In the genomic region with DNA sequence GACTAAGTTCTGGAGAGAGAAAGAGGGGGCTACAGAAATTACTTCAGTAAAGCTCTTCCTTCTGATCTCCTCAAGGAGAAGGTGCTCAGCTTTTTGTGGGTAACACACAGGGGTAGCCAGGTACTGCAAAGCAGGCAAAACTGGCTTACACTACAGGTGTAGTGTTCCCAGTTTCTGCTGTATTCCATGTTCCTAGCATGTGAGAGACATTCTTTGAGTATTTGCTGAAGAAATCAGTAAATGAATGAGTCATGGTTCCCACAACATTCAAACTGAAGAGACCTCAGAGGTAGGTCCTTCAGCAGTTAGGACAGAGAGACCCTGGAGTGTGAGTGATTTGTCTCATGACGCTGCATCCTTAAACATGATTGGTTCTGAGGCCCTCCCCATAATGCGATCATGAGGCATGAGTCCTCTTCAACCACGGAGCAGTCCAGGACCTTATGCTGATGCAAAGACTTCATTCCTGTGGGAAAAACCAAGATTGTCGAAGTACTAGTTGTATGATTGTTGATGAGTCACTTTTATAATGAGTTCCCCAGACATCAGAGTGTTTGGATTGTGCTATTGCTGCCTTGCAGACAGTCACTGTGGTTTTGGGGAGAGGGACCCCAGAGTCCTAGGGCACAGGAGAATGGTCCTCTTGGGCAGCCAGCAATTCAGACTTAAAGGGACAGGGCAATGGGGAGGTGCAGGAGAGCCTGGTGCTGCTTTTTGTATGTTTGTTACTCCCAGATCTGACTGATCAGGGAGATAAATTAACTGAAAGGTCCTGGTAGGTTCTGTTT, we compare ENCODE assay signal across 14 cellular contexts.
DNase-seq lines count a peak whose midpoint lies in the region; ATAC-seq and TF ChIP-seq lines count a peak whose summit lies in the region.
"Had no signal": no experiment of that assay in that cellular context is flagged by ENCODE, and none has a peak within 500 bp of the region (broad histone marks: within the 10 kb centered on the region; RNA-seq: fewer than 3 reads in every experiment).

No MANE protein-coding gene starts in this region.

- CTCF ChIA-PET in AG04449 (lab: Yijun Ruan, JAX), result interaction anchor here (1.0 kb wide), 1 partner anchor 348 kb away, joined by 3 read pairs; no protein-coding TSS in a partner anchor

- no peak for ATAC-seq in HG02885 (IDR thresholded peaks at IDR 0.05; ENCODE audit: poor library complexity, unreplicated experiment)
- no peak for ATAC-seq in stimulated activated naive CD8-positive, alpha-beta T cell treated with anti-CD3 and anti-CD28 coated beads, Interleukin-15, Interleukin-2, amounts not matched to agents 100 U/mL and 50 U/mL, for 24 hours

- TF ChIP-seq CTCF in AG04449 (IDR thresholded peaks at IDR 0.05; ENCODE audit: insufficient read depth, low read length, missing control alignments) (no peak), GM10266 (IDR thresholded peaks at IDR 0.05; ENCODE audit: control insufficient read depth, insufficient read depth, low read depth, missing control alignments) (no peak)

- DNase-seq in AG04449 (ENCODE audit: low read depth, low spot score) (peak; percentile 91), HK-2 (ENCODE audit: unreplicated experiment) (peak; percentile 75), amniotic stem cell (lab: John Stamatoyannopoulos, UW) (peak; percentile 68), iris pigment epithelial cell (ENCODE audit: low read depth) (peak; percentile 91), GM10266 (ENCODE audit: extremely low spot score) (no peak), NCI-H2196 (lab: John Stamatoyannopoulos, UW; ENCODE audit: unreplicated experiment) (no peak)
- DNase-seq in stimulated activated naive CD8-positive, alpha-beta T cell treated with anti-CD3 and anti-CD28 coated beads, Interleukin-15, Interleukin-2, amounts not matched to agents 100 U/mL and 50 U/mL, for 24 hours, result no peak
- DNase-seq: activated CD4-positive, alpha-beta memory T cell treated with anti-CD3 and anti-CD28 coated beads, Interleukin-2, amount 10 ng/mL, durations not matched to agents 7 days and 5 days; activated effector memory CD4-positive, alpha-beta T cell treated with anti-CD3 and anti-CD28 coated beads, Interleukin-2, amount 50 U/mL, for 16 hours; mesenchymal stem cell; NCI-H1436 treated with DMSO at 0.1 percent for 48 hours; NCI-H524; RPMI8226 had no signal

- POLR2A ChIA-PET in AG04449 (lab: Yijun Ruan, JAX), result no interaction called here

- H3K4me3 ChIP-seq in AG04449 (ENCODE audit: low read depth, low read length), result no peak overlapping the region; the same call in 1 of the 2 replicates

Comparison
In these comparisons a context has a peak if more than half of its experiments do, and no peak if none do; other contexts are left out.
1. DNase-seq: peak in AG04449 (single experiment), HK-2 (single experiment), amniotic stem cell (single experiment) and iris pigment epithelial cell (single experiment); none in GM10266 (single experiment), NCI-H2196 (single experiment) and stimulated activated naive CD8-positive, alpha-beta T cell treated with anti-CD3 and anti-CD28 coated beads, Interleukin-15, Interleukin-2, amounts not matched to agents 100 U/mL and 50 U/mL, for 24 hours (single experiment).